In the genomic region with DNA sequence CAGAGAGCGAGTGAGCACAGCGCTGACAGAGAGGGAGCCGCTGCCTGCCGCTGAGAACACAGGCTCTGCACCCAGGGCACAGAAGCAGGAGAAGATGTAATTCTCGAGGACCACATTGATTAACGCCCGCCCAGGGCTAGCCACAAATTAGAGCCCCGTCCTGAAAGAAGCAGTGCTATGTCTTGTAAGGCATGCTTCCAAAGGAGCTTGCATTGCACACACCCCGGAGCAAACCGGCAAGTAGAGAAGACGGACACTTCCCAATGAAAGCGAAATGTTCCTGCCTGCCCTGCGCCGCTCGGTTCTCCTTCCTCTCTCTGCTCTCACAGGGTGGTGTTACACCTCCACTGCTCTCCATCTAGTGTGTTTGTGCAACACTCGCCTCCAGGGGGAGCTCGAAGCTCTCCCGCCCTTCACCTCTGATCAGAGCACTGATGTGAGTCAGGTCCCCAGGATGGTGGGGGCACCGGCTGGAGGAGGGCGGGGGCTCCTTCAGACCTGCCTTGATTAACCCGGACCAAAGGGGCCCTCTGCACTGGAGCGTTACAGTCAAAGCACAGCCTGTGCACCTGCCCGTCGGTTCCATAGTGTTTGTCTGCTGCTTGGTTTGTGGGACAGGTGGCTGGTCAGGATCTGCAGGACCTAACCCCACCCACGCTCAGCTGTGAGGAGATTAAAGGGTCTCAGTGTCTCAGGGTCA, we compare ENCODE assay signal across 8 cellular contexts.
A peak's percentile ranks its signal among the peaks of the same experiment; 100 is the strongest.
DNase-seq lines count a peak whose midpoint lies in the region; ATAC-seq and TF ChIP-seq lines count a peak whose summit lies in the region.

No MANE protein-coding gene starts in this region.

- no peak overlapping the region for H3K27ac ChIP-seq in testis

- intact Hi-C loops in activated CD4-positive, alpha-beta memory T cell treated with anti-CD3 and anti-CD28 coated beads for 36 hours (cut with micrococcal nuclease) = no loop called here
- intact Hi-C loops in testis (cut with DNase I; ENCODE audit: low total_unique reads) = no loop called here

- ATAC-seq in GM19455 (IDR thresholded peaks at IDR 0.05; ENCODE audit: unreplicated experiment) = peak; percentile 94
- peak; percentile 90 for ATAC-seq in HG03520 (IDR thresholded peaks at IDR 0.05; ENCODE audit: unreplicated experiment)
- ATAC-seq in natural killer cell treated with Interleukin-12 subunit alpha and Interleukin-12 subunit beta and Interleukin-15 and Interleukin-18, amount 100 ng/mL, for 72 hours = peak; percentile 76 to 77

- no peak overlapping the region for H3K27ac Mint-ChIP-seq in activated CD4-positive, alpha-beta memory T cell treated with anti-CD3 and anti-CD28 coated beads for 36 hours
- H3K27ac Mint-ChIP-seq in natural killer cell treated with Interleukin-12 subunit alpha and Interleukin-12 subunit beta and Interleukin-15 and Interleukin-18, amount 100 ng/mL, for 72 hours = no peak overlapping the region

- H3K4me3 ChIP-seq in endocrine pancreas (ENCODE audit: control insufficient read depth, insufficient read depth, low read length) (peak overlapping the region; percentile 49), testis (no peak overlapping the region)

- TF ChIP-seq CTCF in testis (IDR thresholded peaks at IDR 0.05) = peak in 2 of 3 experiments; percentile 24 to 35

- peaks cover 37% of the 10 kb centered on the region for H3K27me3 Mint-ChIP-seq in activated CD4-positive, alpha-beta memory T cell treated with anti-CD3 and anti-CD28 coated beads for 36 hours
- peaks cover 21 to 29% of the 10 kb centered on the region in 2 donors for H3K27me3 Mint-ChIP-seq in natural killer cell treated with Interleukin-12 subunit alpha and Interleukin-12 subunit beta and Interleukin-15 and Interleukin-18, amount 100 ng/mL, for 72 hours

- POLR2A ChIA-PET in activated CD4-positive, alpha-beta memory T cell treated with anti-CD3 and anti-CD28 coated beads for 36 hours (lab: Charles Lee) = interaction anchor here (0.6 kb wide), 1 partner anchor 244 kb away, joined by 3 read pairs; no protein-coding TSS in a partner anchor

- TF ChIP-seq POLR2A in testis (IDR thresholded peaks at IDR 0.05) = no peak

- no peak overlapping the region for H3K9ac ChIP-seq in endocrine pancreas (ENCODE audit: control insufficient read depth, insufficient read depth, low read length)

- H3K9me3 Mint-ChIP-seq in activated CD4-positive, alpha-beta memory T cell treated with anti-CD3 and anti-CD28 coated beads for 36 hours = no peaks in the 10 kb centered on the region
- H3K9me3 Mint-ChIP-seq in natural killer cell treated with Interleukin-12 subunit alpha and Interleukin-12 subunit beta and Interleukin-15 and Interleukin-18, amount 100 ng/mL, for 72 hours = no peaks in the 10 kb centered on the region

- DNase-seq in Caki2 (ENCODE audit: low read depth) = peak; percentile 66
- DNase-seq in NCI-H524 treated with DMSO at 0.1 percent for 48 hours (lab: John Stamatoyannopoulos, UW) = peak; percentile 2
- DNase-seq in activated CD4-positive, alpha-beta memory T cell treated with anti-CD3 and anti-CD28 coated beads for 36 hours = peak; percentile 78
- DNase-seq in natural killer cell treated with Interleukin-12 subunit alpha and Interleukin-12 subunit beta and Interleukin-15 and Interleukin-18, amount 100 ng/mL, for 72 hours (ENCODE audit: low spot score) = no peak
- peak; percentile 66 for DNase-seq in testis

- 3 to 7% methylated on average over 20 to 23 of the region's 25 CpGs for WGBS in testis, 2 donors

- no peaks in the 10 kb centered on the region for H3K36me3 Mint-ChIP-seq in activated CD4-positive, alpha-beta memory T cell treated with anti-CD3 and anti-CD28 coated beads for 36 hours
- H3K36me3 Mint-ChIP-seq in natural killer cell treated with Interleukin-12 subunit alpha and Interleukin-12 subunit beta and Interleukin-15 and Interleukin-18, amount 100 ng/mL, for 72 hours = no peaks in the 10 kb centered on the region

- no peaks in the 10 kb centered on the region for H3K27me3 ChIP-seq in endocrine pancreas (ENCODE audit: control insufficient read depth, insufficient read depth, low read length)
- H3K27me3 ChIP-seq in testis = no peaks in the 10 kb centered on the region

- H3K4me1 ChIP-seq in endocrine pancreas (ENCODE audit: control insufficient read depth, insufficient read depth, low read length) = peaks cover 8% of the 10 kb centered on the region
- H3K4me1 ChIP-seq in testis = no peaks in the 10 kb centered on the region

- H3K4me3 Mint-ChIP-seq in activated CD4-positive, alpha-beta memory T cell treated with anti-CD3 and anti-CD28 coated beads for 36 hours = peak overlapping the region; percentile 21
- H3K4me3 Mint-ChIP-seq in natural killer cell treated with Interleukin-12 subunit alpha and Interleukin-12 subunit beta and Interleukin-15 and Interleukin-18, amount 100 ng/mL, for 72 hours = no peak overlapping the region

- H3K9me3 ChIP-seq in endocrine pancreas (ENCODE audit: control insufficient read depth, low read length) (no peaks in the 10 kb centered on the region), testis (no peaks in the 10 kb centered on the region)

- peaks cover 10% of the 10 kb centered on the region for H3K4me1 Mint-ChIP-seq in activated CD4-positive, alpha-beta memory T cell treated with anti-CD3 and anti-CD28 coated beads for 36 hours (ENCODE audit: low read depth)
- peaks cover 3 to 12% of the 10 kb centered on the region in 2 donors for H3K4me1 Mint-ChIP-seq in natural killer cell treated with Interleukin-12 subunit alpha and Interleukin-12 subunit beta and Interleukin-15 and Interleukin-18, amount 100 ng/mL, for 72 hours (ENCODE audit: low read depth in 2 of 2)

- H3K36me3 ChIP-seq in endocrine pancreas (ENCODE audit: control insufficient read depth, insufficient read depth, low read length) (no peaks in the 10 kb centered on the region), testis (ENCODE audit: low read depth, missing control alignments) (no peaks in the 10 kb centered on the region)

- CTCF ChIA-PET in activated CD4-positive, alpha-beta memory T cell treated with anti-CD3 and anti-CD28 coated beads for 36 hours (lab: Charles Lee) = interaction anchor here (0.6 to 3.1 kb wide), 14 partner anchors 12 to 1624 kb away, joined by 3 to 15 read pairs (median 4); no protein-coding TSS in a partner anchor

- in situ Hi-C loops in Caki2 (cut with HindIII; ENCODE audit: low pct_unique_long_range_greater_than_20kb, low sequenced_read_pairs) = no loop called here
